8 cellular contexts compared by ENCODE assay signal in the genomic region with DNA sequence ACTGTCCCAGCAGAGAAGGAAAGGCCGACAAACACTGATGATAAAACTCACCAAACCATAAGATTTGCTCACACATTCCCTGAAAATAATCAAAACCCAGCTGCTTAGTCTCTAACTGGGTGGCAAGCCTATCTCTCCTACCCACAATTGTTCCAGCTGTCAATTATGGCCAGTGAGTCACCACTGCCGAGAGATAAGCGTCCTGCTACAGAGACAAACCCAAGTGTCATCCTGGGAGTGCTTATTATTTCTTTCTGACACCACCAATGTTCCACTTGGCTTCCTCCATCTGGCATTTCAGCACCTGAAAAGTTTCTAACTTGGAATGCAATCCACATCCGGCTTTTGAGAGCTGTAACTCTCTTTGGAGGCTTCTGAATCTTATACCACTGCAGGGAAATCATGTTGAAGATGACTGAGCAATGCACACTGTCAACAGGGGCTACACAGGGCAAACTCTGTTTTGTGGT. TPM values are rescaled to one million over a fixed set of nuclear protein-coding genes. Genes with fewer than 3 reads are reported as not detected.
DNase-seq lines count a peak whose midpoint lies in the region; ATAC-seq and TF ChIP-seq lines count a peak whose summit lies in the region.

No MANE protein-coding gene starts in this region.

- no peak for TF ChIP-seq CTCF in SK-N-SH (IDR thresholded peaks at IDR 0.05)

- no peaks in the 10 kb centered on the region for H3K79me2 ChIP-seq in SK-N-SH (ENCODE audit: insufficient read depth)

- H4K20me1 ChIP-seq in SK-N-SH (ENCODE audit: insufficient read depth): no peaks in the 10 kb centered on the region

- H3K9me3 ChIP-seq in SK-N-SH: no peaks in the 10 kb centered on the region

- TF ChIP-seq RAD21 in SK-N-SH (IDR thresholded peaks at IDR 0.05; ENCODE audit: low read length): no peak; the same call in 1 of the 2 replicates

- no peaks in the 10 kb centered on the region for H3K36me3 ChIP-seq in SK-N-SH (replicated peaks in 1 of 2; ENCODE audit: control insufficient read depth in 1 of 2, insufficient read depth in 2 of 2, low read length in 1 of 2)

- H3K27me3 ChIP-seq in SK-N-SH (ENCODE audit: insufficient read depth): no peaks in the 10 kb centered on the region

- no peak overlapping the region for H3K9ac ChIP-seq in SK-N-SH

- POLR2A ChIA-PET in SK-N-SH (lab: Yijun Ruan, JAX) (no interaction called here), T-cell (lab: Charles Lee) (no interaction called here)

- peak in 1 of 2 experiments; percentile 67; a peak in 1 of 4 replicates for TF ChIP-seq EP300 in SK-N-SH (IDR thresholded peaks at IDR 0.05; ENCODE audit: borderline replicate concordance in 1 of 2, low read depth in 1 of 2, low read length in 1 of 2)

- intact Hi-C loops in left ventricle myocardium superior (cut with micrococcal nuclease): no loop called here

- H3K9me2 ChIP-seq in SK-N-SH: no peaks in the 10 kb centered on the region

- no peaks in the 10 kb centered on the region for H3K4me1 Mint-ChIP-seq in T-cell

- no peak overlapping the region for H3K4me3 ChIP-seq in SK-N-SH (ENCODE audit: low read depth in 2 of 2, low read length in 1 of 2)

- H3K27ac ChIP-seq in SK-N-SH (ENCODE audit: low read depth in 2 of 2, low read length in 1 of 2): no peak overlapping the region

- 0 out of 2 replicates have a peak overlapping the region, but pooled peaks have one; percentile 37 for H3K4me2 ChIP-seq in SK-N-SH

- H3K27me3 Mint-ChIP-seq in T-cell: no peaks in the 10 kb centered on the region

- H3F3A ChIP-seq in SK-N-SH (replicated peaks; ENCODE audit: insufficient read depth): peaks cover 2% of the 10 kb centered on the region

- WGBS in SK-N-SH (ENCODE audit: low lambda C conversion rate): 5% methylated on average over 4 of the region's 4 CpGs

- H3K36me3 Mint-ChIP-seq in T-cell: no peaks in the 10 kb centered on the region

- no peak overlapping the region for H2AFZ ChIP-seq in SK-N-SH (ENCODE audit: low read depth)

- CTCF ChIA-PET in SK-N-SH (lab: Yijun Ruan, JAX): interaction anchor here (1.0 to 1.6 kb wide), 3 partner anchors 15 to 234 kb away, joined by 3 to 5 read pairs (median 5); no protein-coding TSS in a partner anchor
- CTCF ChIA-PET in T-cell (lab: Charles Lee): no interaction called here

- no peak overlapping the region for H3K4me3 Mint-ChIP-seq in T-cell

- H3K27ac Mint-ChIP-seq in T-cell: no peak overlapping the region

- ATAC-seq in left ventricle myocardium superior: peak; percentile 90
- ATAC-seq in T-cell (replicated peaks in 1 of 4): no peak
- ATAC-seq in GM21526 (IDR thresholded peaks at IDR 0.05; ENCODE audit: low FRiP score, unreplicated experiment): no peak

- peaks cover 0 to 5% of the 10 kb centered on the region in 2 experiments; a peak in 1 of 4 replicates for H3K4me1 ChIP-seq in SK-N-SH (ENCODE audit: control insufficient read depth in 1 of 2, insufficient read depth in 2 of 2, low read depth in 1 of 2, low read length in 1 of 2)

- no peaks in the 10 kb centered on the region for H3K9me3 Mint-ChIP-seq in T-cell

- DNase-seq in A172 (ENCODE audit: low spot score): peak; percentile 99
- peak; percentile 88 for DNase-seq in H4 (ENCODE audit: low spot score)
- peak; percentile 38 for DNase-seq in SK-N-SH
- no peak for DNase-seq in left ventricle myocardium superior
- no peak for DNase-seq in DMS114 treated with DMSO at 0.1 percent for 48 hours (lab: John Stamatoyannopoulos, UW; ENCODE audit: unreplicated experiment)
- DNase-seq in T-cell: no peak
- DNase-seq in SIG-M5 (lab: John Stamatoyannopoulos, UW): no peak

TF ChIP-seq in SK-N-SH, 30 proteins besides CTCF, POLR2A, EP300 and RAD21 (continues in another document):
- TF ChIP-seq RCOR1 (IDR thresholded peaks at IDR 0.05; ENCODE audit: low read length): 0 out of 2 replicates have a peak, but pooled peaks have one; percentile 33
- no peak for TF ChIP-seq FOXM1 (IDR thresholded peaks at IDR 0.05; ENCODE audit: low read depth)
- TF ChIP-seq, protein P1, sequence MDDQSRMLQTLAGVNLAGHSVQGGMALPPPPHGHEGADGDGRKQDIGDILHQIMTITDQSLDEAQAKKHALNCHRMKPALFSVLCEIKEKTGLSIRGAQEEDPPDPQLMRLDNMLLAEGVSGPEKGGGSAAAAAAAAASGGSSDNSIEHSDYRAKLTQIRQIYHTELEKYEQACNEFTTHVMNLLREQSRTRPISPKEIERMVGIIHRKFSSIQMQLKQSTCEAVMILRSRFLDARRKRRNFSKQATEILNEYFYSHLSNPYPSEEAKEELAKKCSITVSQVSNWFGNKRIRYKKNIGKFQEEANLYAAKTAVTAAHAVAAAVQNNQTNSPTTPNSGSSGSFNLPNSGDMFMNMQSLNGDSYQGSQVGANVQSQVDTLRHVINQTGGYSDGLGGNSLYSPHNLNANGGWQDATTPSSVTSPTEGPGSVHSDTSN (IDR thresholded peaks at IDR 0.05): peak; percentile 69
- TF ChIP-seq EZH2phosphoT487 (IDR thresholded peaks at IDR 0.05; ENCODE audit: borderline replicate concordance, low read depth): no peak
- TF ChIP-seq GABPA (IDR thresholded peaks at IDR 0.05; ENCODE audit: low read depth): no peak
- TF ChIP-seq TAF1 (IDR thresholded peaks at IDR 0.05; ENCODE audit: borderline replicate concordance, low read depth, low read length): no peak
- no peak for TF ChIP-seq SIN3A (IDR thresholded peaks at IDR 0.05; ENCODE audit: borderline replicate concordance, low read depth, low read length)
- peak; percentile 26 for TF ChIP-seq CHD2 (IDR thresholded peaks at IDR 0.05; ENCODE audit: low read length, partially characterized antibody)
- TF ChIP-seq, protein P2, sequence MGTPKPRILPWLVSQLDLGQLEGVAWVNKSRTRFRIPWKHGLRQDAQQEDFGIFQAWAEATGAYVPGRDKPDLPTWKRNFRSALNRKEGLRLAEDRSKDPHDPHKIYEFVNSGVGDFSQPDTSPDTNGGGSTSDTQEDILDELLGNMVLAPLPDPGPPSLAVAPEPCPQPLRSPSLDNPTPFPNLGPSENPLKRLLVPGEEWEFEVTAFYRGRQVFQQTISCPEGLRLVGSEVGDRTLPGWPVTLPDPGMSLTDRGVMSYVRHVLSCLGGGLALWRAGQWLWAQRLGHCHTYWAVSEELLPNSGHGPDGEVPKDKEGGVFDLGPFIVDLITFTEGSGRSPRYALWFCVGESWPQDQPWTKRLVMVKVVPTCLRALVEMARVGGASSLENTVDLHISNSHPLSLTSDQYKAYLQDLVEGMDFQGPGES (IDR thresholded peaks at IDR 0.05; ENCODE audit: low read depth, low read length): no peak
- TF ChIP-seq, protein P3, sequence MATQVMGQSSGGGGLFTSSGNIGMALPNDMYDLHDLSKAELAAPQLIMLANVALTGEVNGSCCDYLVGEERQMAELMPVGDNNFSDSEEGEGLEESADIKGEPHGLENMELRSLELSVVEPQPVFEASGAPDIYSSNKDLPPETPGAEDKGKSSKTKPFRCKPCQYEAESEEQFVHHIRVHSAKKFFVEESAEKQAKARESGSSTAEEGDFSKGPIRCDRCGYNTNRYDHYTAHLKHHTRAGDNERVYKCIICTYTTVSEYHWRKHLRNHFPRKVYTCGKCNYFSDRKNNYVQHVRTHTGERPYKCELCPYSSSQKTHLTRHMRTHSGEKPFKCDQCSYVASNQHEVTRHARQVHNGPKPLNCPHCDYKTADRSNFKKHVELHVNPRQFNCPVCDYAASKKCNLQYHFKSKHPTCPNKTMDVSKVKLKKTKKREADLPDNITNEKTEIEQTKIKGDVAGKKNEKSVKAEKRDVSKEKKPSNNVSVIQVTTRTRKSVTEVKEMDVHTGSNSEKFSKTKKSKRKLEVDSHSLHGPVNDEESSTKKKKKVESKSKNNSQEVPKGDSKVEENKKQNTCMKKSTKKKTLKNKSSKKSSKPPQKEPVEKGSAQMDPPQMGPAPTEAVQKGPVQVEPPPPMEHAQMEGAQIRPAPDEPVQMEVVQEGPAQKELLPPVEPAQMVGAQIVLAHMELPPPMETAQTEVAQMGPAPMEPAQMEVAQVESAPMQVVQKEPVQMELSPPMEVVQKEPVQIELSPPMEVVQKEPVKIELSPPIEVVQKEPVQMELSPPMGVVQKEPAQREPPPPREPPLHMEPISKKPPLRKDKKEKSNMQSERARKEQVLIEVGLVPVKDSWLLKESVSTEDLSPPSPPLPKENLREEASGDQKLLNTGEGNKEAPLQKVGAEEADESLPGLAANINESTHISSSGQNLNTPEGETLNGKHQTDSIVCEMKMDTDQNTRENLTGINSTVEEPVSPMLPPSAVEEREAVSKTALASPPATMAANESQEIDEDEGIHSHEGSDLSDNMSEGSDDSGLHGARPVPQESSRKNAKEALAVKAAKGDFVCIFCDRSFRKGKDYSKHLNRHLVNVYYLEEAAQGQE (IDR thresholded peaks at IDR 0.05; ENCODE audit: low read depth, low read length): no peak
- no peak for TF ChIP-seq RXRA (IDR thresholded peaks at IDR 0.05; ENCODE audit: borderline replicate concordance, low read depth)
- peak; percentile 22; the same call in 1 of the 2 replicates for TF ChIP-seq FOSL2 (IDR thresholded peaks at IDR 0.05; ENCODE audit: borderline replicate concordance, low read depth)
- TF ChIP-seq, protein P4, sequence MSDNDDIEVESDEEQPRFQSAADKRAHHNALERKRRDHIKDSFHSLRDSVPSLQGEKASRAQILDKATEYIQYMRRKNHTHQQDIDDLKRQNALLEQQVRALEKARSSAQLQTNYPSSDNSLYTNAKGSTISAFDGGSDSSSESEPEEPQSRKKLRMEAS (IDR thresholded peaks at IDR 0.05; ENCODE audit: low read depth): no peak
- no peak for TF ChIP-seq POLR2AphosphoS5 (IDR thresholded peaks at IDR 0.05; ENCODE audit: low read depth, low read length)
- TF ChIP-seq GATA2 (CRISPR knock-in tag; IDR thresholded peaks at IDR 0.05): peak; percentile 64
- no peak for TF ChIP-seq MEF2A (IDR thresholded peaks at IDR 0.05; ENCODE audit: borderline replicate concordance, low read depth)

RNA-seq across cellular contexts. Expression of gene VAV3, which starts 51.5 kb away (rescaled TPM):
- total RNA-seq in A172 (2014; rRNA removed; shearing (Covaris generic)): 0.65 and 0.88 TPM in 2 replicates
- 23.7 and 40.5 TPM in 2 replicates for total RNA-seq in H4 (2014; rRNA removed; shearing (Covaris generic))
- polyA plus RNA-seq in SK-N-SH (2012; rRNA removed): 0.02 TPM in 1 of 2 replicates, not detected in the other
- 0.01 and 0.07 TPM in 2 replicates for polyA plus RNA-seq in SK-N-SH (2012; cell fraction: cytosol; rRNA removed)
- 0.02 and 0.04 TPM in 2 replicates for polyA plus RNA-seq in SK-N-SH (2012; cell fraction: nucleus; rRNA removed)
- total RNA-seq in left ventricle myocardium superior: 2.1 TPM
- total RNA-seq in T-cell: 10 to 100 TPM in 1 of 5 donors, 1 to 10 TPM in 4; 3.7 to 13.4 (median 4.6) TPM

Comparison
In these comparisons a context has a peak if more than half of its experiments do, and no peak if none do; other contexts are left out.
1. DNase-seq: peak in A172 (single experiment), H4 (single experiment) and SK-N-SH (single experiment); none in left ventricle myocardium superior (single experiment), DMS114 treated with DMSO at 0.1 percent for 48 hours (single experiment), T-cell (0 of 34) and SIG-M5 (single experiment).